16 cellular contexts compared by ENCODE assay signal in genomic region chr2:179981085-179981484, GRCh38. TPM values are rescaled to one million over a fixed set of nuclear protein-coding genes. Genes with fewer than 3 reads are reported as not detected.
DNase-seq lines count a peak whose midpoint lies in the region; ATAC-seq and TF ChIP-seq lines count a peak whose summit lies in the region.
"Had no signal": no experiment of that assay in that cellular context is flagged by ENCODE, and none has a peak within 500 bp of the region (broad histone marks: within the 10 kb centered on the region; RNA-seq: fewer than 3 reads in every experiment).

No MANE protein-coding gene starts in this region.

- no peaks in the 10 kb centered on the region for H3K9me3 ChIP-seq in AG04450 (ENCODE audit: control insufficient read depth, insufficient read depth, low read length)
- no peaks in the 10 kb centered on the region for H3K9me3 ChIP-seq in PC-3 (ENCODE audit: low read length)
- no peaks in the 10 kb centered on the region for H3K9me3 ChIP-seq in MG63
- H3K9me3 ChIP-seq: heart right ventricle, neutrophil, upper lobe of right lung had no signal

- no peak overlapping the region for H3K9ac ChIP-seq in PC-3 (ENCODE audit: low read length)

- H3K4me3 ChIP-seq in AG04450 (ENCODE audit: low read depth, low read length) (no peak overlapping the region), PC-3 (ENCODE audit: low read length) (no peak overlapping the region), MG63 (no peak overlapping the region)
- H3K4me3 ChIP-seq: heart right ventricle, upper lobe of right lung had no signal

- peaks cover 22% of the 10 kb centered on the region for H3K4me1 ChIP-seq in PC-3 (ENCODE audit: insufficient read depth, low read length)
- H3K4me1 ChIP-seq: upper lobe of right lung had no signal

- no TSS peak for BruUV-seq in PC-3 (replicated peaks; lab: Mats Ljungman, UMichigan)

- CTCF ChIA-PET in AG04450 (lab: Charles Lee) = interaction anchor here (1.0 kb wide), 1 partner anchor 96 kb away, joined by 3 read pairs; no protein-coding TSS in a partner anchor
- CTCF ChIA-PET in PC-3 (lab: Charles Lee) = no interaction called here

- H2AFZ ChIP-seq in PC-3 (ENCODE audit: low read length) = no peak overlapping the region

- H3K9me2 ChIP-seq in PC-3 (replicated peaks; ENCODE audit: low read length) = no peaks in the 10 kb centered on the region

- DNase-seq in AG04450 (ENCODE audit: low read depth, low spot score) (peak; percentile 7), NCI-H1105 (lab: John Stamatoyannopoulos, UW) (peak; percentile 42), PC-3 (peak; percentile 93), fibroblast of peridontal ligament (ENCODE audit: extremely low read depth) (peak; percentile 37), HPDE6-E6E7 (ENCODE audit: extremely low spot score) (no peak), MG63 (no peak)
- no peak for DNase-seq in effector CD4-positive, alpha-beta T cell
- DNase-seq: activated naive CD8-positive, alpha-beta T cell treated with anti-CD3 and anti-CD28 coated beads, Interleukin-2, amount 10 ng/mL, durations not matched to agents 7 days and 5 days; DND-41; heart right ventricle; NCI-H510A; Right ventricle myocardium superior; stimulated activated CD8-positive, alpha-beta memory T cell treated with anti-CD3 and anti-CD28 coated beads, Interleukin-4, amount 100 ng/mL, for 48 hours; upper lobe of right lung had no signal

- peak overlapping the region; percentile 58 for H3K4me2 ChIP-seq in PC-3 (ENCODE audit: low read length)

- 0 out of 2 replicates have a peak, but pooled peaks cover 3% of the 10 kb centered on the region for H4K20me1 ChIP-seq in PC-3 (ENCODE audit: low read length)

- POLR2A ChIA-PET in AG04450 (lab: Yijun Ruan, JAX) (no interaction called here), PC-3 (lab: Charles Lee; ENCODE audit: unreplicated experiment) (interaction anchor here (0.6 kb wide), 2 partner anchors 61 to 754 kb away, joined by 3 read pairs; no protein-coding TSS in a partner anchor)

- intact Hi-C loops in PC-3 (cut with micrococcal nuclease) = no loop called here

- H3F3A ChIP-seq in PC-3 (ENCODE audit: low read length, unreplicated experiment) = no peaks in the 10 kb centered on the region

- TF ChIP-seq CTCF in AG04450 (IDR thresholded peaks at IDR 0.05; ENCODE audit: low read depth, low read length) (no peak), PC-3 (conservative IDR thresholded peaks at IDR 0.05; ENCODE audit: low read depth, low read length) (no peak)

- H3K27me3 ChIP-seq in AG04450 (ENCODE audit: control insufficient read depth, insufficient read depth, low read length) (no peaks in the 10 kb centered on the region), PC-3 (ENCODE audit: low read length) (no peaks in the 10 kb centered on the region), MG63 (no peaks in the 10 kb centered on the region)
- H3K27me3 ChIP-seq: heart right ventricle, neutrophil, upper lobe of right lung had no signal

- H3K36me3 ChIP-seq in PC-3 (ENCODE audit: low read depth, low read length) = peaks cover 35% of the 10 kb centered on the region
- peaks cover 75% of the 10 kb centered on the region for H3K36me3 ChIP-seq in MG63

- peak; percentile 95 for ATAC-seq in PC-3
- ATAC-seq in GM18907 (IDR thresholded peaks at IDR 0.05; ENCODE audit: unreplicated experiment) = no peak
- ATAC-seq: heart right ventricle, upper lobe of right lung had no signal

- H3K79me2 ChIP-seq in PC-3 (ENCODE audit: low read length) = no peaks in the 10 kb centered on the region

- H3K27ac ChIP-seq in AG04450 (ENCODE audit: low read depth, low read length) (no peak overlapping the region), PC-3 (ENCODE audit: low read length) (peak overlapping the region; percentile 63)
- H3K27ac ChIP-seq: heart right ventricle, neutrophil, upper lobe of right lung had no signal

RNA-seq across cellular contexts. Expression of gene CWC22, which starts 26.0 kb away (rescaled TPM):
- 6.0 and 6.5 TPM in 2 replicates for polyA plus RNA-seq in AG04450 (2011; rRNA removed)
- 3.8 and 8.0 TPM in 2 replicates for polyA minus RNA-seq in AG04450 (2011; rRNA and poly(A)+ RNA removed)
- total RNA-seq in PC-3 (2014; rRNA removed) = 14.2 and 16.2 TPM in 2 replicates
- total RNA-seq in MG63 (2014; rRNA removed; shearing (Covaris generic); ENCODE audit: low replicate concordance) = 3.9 and 12.3 TPM in 2 replicates

Comparison
In these comparisons a context has a peak if more than half of its experiments do, and no peak if none do; other contexts are left out.
1. DNase-seq: peak in AG04450 (single experiment), NCI-H1105 (single experiment), PC-3 (single experiment) and fibroblast of peridontal ligament (single experiment); none in HPDE6-E6E7 (single experiment), effector CD4-positive, alpha-beta T cell (single experiment) and MG63 (single experiment).